17 cellular contexts compared by ENCODE assay signal in the genomic region with DNA sequence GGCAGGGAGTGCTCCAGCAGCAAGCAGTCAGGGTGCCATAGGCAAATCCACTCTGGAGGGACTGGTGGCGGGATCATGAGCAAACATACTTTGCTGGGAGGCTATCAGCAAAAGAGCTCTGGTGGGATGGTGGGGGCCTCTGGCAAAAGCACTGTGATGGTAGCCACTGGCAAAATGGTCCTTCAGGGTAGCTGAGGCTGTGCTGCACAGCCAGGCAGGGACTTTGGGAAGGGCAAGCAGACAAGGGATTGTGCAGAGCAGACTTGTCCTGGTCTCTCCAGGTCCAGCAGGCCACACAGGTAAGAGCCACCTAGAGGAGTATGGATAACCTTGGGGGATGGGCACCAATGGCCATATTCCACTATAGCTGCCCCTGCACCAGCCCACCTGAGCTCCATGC.
"Had no signal": no experiment of that assay in that cellular context is flagged by ENCODE, and none has a peak within 500 bp of the region (broad histone marks: within the 10 kb centered on the region; RNA-seq: fewer than 3 reads in every experiment).

No MANE protein-coding gene starts in this region.

- ATAC-seq: heart left ventricle; naive thymus-derived CD4-positive, alpha-beta T cell; right cardiac atrium; stimulated activated effector memory CD8-positive, alpha-beta T cell treated with anti-CD3 and anti-CD28 coated beads, Interleukin-12 subunit alpha, Interleukin-12 subunit beta, amount 100 ng/mL, for 72 hours; stimulated activated naive CD8-positive, alpha-beta T cell treated with anti-CD3 and anti-CD28 coated beads, Interleukin-15, Interleukin-2, amounts not matched to agents 100 U/mL and 50 U/mL, for 24 hours had no signal

- DNase-seq: cortex of kidney; effector CD8-positive, alpha-beta T cell; hippocampal formation; kidney glomerular epithelial cell; naive thymus-derived CD4-positive, alpha-beta T cell; nephron progenitor cell; small intestine; stimulated activated CD4-positive, alpha-beta T cell treated with anti-CD3 and anti-CD28 coated beads, Interleukin-12 subunit alpha, Interleukin-12 subunit beta, amount 100 ng/mL, for 4 hours; stimulated activated CD8-positive, alpha-beta memory T cell treated with anti-CD3 and anti-CD28 coated beads, Interleukin-4, amount 100 ng/mL, for 48 hours; stimulated activated naive CD8-positive, alpha-beta T cell treated with anti-CD3 and anti-CD28 coated beads, Interleukin-15, Interleukin-2, amounts not matched to agents 100 U/mL and 50 U/mL, for 24 hours had no signal

- H3K4me3 Mint-ChIP-seq: naive thymus-derived CD4-positive, alpha-beta T cell; nephron progenitor cell; stimulated activated effector memory CD8-positive, alpha-beta T cell treated with anti-CD3 and anti-CD28 coated beads, Interleukin-12 subunit alpha, Interleukin-12 subunit beta, amount 100 ng/mL, for 72 hours had no signal

- H3K36me3 ChIP-seq: heart left ventricle, neutrophil, tibial nerve had no signal

- H3K27ac Mint-ChIP-seq: naive thymus-derived CD4-positive, alpha-beta T cell; nephron progenitor cell; progenitor cell of endocrine pancreas; stimulated activated effector memory CD8-positive, alpha-beta T cell treated with anti-CD3 and anti-CD28 coated beads, Interleukin-12 subunit alpha, Interleukin-12 subunit beta, amount 100 ng/mL, for 72 hours had no signal

- H3K27ac ChIP-seq: dorsolateral prefrontal cortex, heart left ventricle, neutrophil, tibial nerve had no signal

- H3K27me3 ChIP-seq: tibial nerve had no signal

- H3K4me1 ChIP-seq: heart left ventricle, tibial nerve had no signal

- H3K36me3 Mint-ChIP-seq: stimulated activated effector memory CD8-positive, alpha-beta T cell treated with anti-CD3 and anti-CD28 coated beads, Interleukin-12 subunit alpha, Interleukin-12 subunit beta, amount 100 ng/mL, for 72 hours had no signal

- H3K4me3 ChIP-seq: dorsolateral prefrontal cortex, heart left ventricle, tibial nerve had no signal

- H3K9me3 ChIP-seq: neutrophil had no signal

- H3K4me1 Mint-ChIP-seq: naive thymus-derived CD4-positive, alpha-beta T cell; nephron progenitor cell; stimulated activated effector memory CD8-positive, alpha-beta T cell treated with anti-CD3 and anti-CD28 coated beads, Interleukin-12 subunit alpha, Interleukin-12 subunit beta, amount 100 ng/mL, for 72 hours had no signal
